Comparison of ENCODE assay signal across 8 cellular contexts in genomic region chr9:36486454-36486932, GRCh38.
DNase-seq lines count a peak whose midpoint lies in the region; ATAC-seq and TF ChIP-seq lines count a peak whose summit lies in the region.

No MANE protein-coding gene starts in this region.

- peak overlapping the region; percentile 76 to 92 (median 82) for H3K4me3 Mint-ChIP-seq in immature natural killer cell
- peak overlapping the region; percentile 86 for H3K4me3 Mint-ChIP-seq in stimulated activated effector memory CD8-positive, alpha-beta T cell treated with anti-CD3 and anti-CD28 coated beads, Interleukin-12 subunit alpha, Interleukin-12 subunit beta, amount 100 ng/mL, for 72 hours

- DNase-seq in A172 (ENCODE audit: low spot score) (peak; percentile 6), M059J (ENCODE audit: low read depth) (peak; percentile 49), astrocyte of the cerebellum (ENCODE audit: low read depth) (no peak), immature natural killer cell (peak in 2 of 3 donors; percentile 14 to 18), omental fat pad (ENCODE audit: low spot score) (no peak)
- no peak for DNase-seq in stimulated activated effector memory CD8-positive, alpha-beta T cell treated with anti-CD3 and anti-CD28 coated beads, Interleukin-12 subunit alpha, Interleukin-12 subunit beta, amount 100 ng/mL, for 72 hours (ENCODE audit: low spot score in 2 of 2)

- TF ChIP-seq CTCF in astrocyte of the cerebellum (IDR thresholded peaks at IDR 0.05; ENCODE audit: low read depth, low read length, missing control alignments) (no peak), omental fat pad (IDR thresholded peaks at IDR 0.05) (no peak)

- in situ Hi-C loops in astrocyte of the cerebellum (cut with HindIII; ENCODE audit: low sequenced_read_pairs) = no loop called here

- peaks cover 7 to 13% (median 9%) of the 10 kb centered on the region in 3 donors for H3K27me3 Mint-ChIP-seq in immature natural killer cell (ENCODE audit: low read depth in 3 of 3)

- H3K4me1 Mint-ChIP-seq in immature natural killer cell = peaks cover 46 to 61% of the 10 kb centered on the region in 2 donors
- H3K4me1 Mint-ChIP-seq in stimulated activated effector memory CD8-positive, alpha-beta T cell treated with anti-CD3 and anti-CD28 coated beads, Interleukin-12 subunit alpha, Interleukin-12 subunit beta, amount 100 ng/mL, for 72 hours = peaks cover 55% of the 10 kb centered on the region

- no peaks in the 10 kb centered on the region for H3K36me3 Mint-ChIP-seq in immature natural killer cell
- H3K36me3 Mint-ChIP-seq in stimulated activated effector memory CD8-positive, alpha-beta T cell treated with anti-CD3 and anti-CD28 coated beads, Interleukin-12 subunit alpha, Interleukin-12 subunit beta, amount 100 ng/mL, for 72 hours = peaks cover 7% of the 10 kb centered on the region

- ATAC-seq in GM18502 (IDR thresholded peaks at IDR 0.05; ENCODE audit: poor library complexity, unreplicated experiment) (peak; percentile 2), GM19463 (IDR thresholded peaks at IDR 0.05; ENCODE audit: unreplicated experiment) (no peak), omental fat pad (ENCODE audit: low FRiP score) (no peak)
- ATAC-seq in stimulated activated effector memory CD8-positive, alpha-beta T cell treated with anti-CD3 and anti-CD28 coated beads, Interleukin-12 subunit alpha, Interleukin-12 subunit beta, amount 100 ng/mL, for 72 hours = no peak

- H3K4me3 ChIP-seq in astrocyte of the cerebellum (ENCODE audit: low read depth, low read length) = peak overlapping the region; percentile 63

- peak overlapping the region; percentile 85 to 94 (median 90) for H3K27ac Mint-ChIP-seq in immature natural killer cell
- peak overlapping the region; percentile 77 for H3K27ac Mint-ChIP-seq in stimulated activated effector memory CD8-positive, alpha-beta T cell treated with anti-CD3 and anti-CD28 coated beads, Interleukin-12 subunit alpha, Interleukin-12 subunit beta, amount 100 ng/mL, for 72 hours

- H3K9me3 Mint-ChIP-seq in immature natural killer cell = no peaks in the 10 kb centered on the region
- no peaks in the 10 kb centered on the region for H3K9me3 Mint-ChIP-seq in stimulated activated effector memory CD8-positive, alpha-beta T cell treated with anti-CD3 and anti-CD28 coated beads, Interleukin-12 subunit alpha, Interleukin-12 subunit beta, amount 100 ng/mL, for 72 hours

Comparison
In these comparisons a context has a peak if more than half of its experiments do, and no peak if none do; other contexts are left out.
1. DNase-seq: peak in A172 (single experiment), M059J (single experiment) and immature natural killer cell (2 of 3); none in astrocyte of the cerebellum (single experiment), stimulated activated effector memory CD8-positive, alpha-beta T cell treated with anti-CD3 and anti-CD28 coated beads, Interleukin-12 subunit alpha, Interleukin-12 subunit beta, amount 100 ng/mL, for 72 hours (0 of 2) and omental fat pad (single experiment).